Comparison of ENCODE assay signal across 8 cellular contexts in the genomic region with DNA sequence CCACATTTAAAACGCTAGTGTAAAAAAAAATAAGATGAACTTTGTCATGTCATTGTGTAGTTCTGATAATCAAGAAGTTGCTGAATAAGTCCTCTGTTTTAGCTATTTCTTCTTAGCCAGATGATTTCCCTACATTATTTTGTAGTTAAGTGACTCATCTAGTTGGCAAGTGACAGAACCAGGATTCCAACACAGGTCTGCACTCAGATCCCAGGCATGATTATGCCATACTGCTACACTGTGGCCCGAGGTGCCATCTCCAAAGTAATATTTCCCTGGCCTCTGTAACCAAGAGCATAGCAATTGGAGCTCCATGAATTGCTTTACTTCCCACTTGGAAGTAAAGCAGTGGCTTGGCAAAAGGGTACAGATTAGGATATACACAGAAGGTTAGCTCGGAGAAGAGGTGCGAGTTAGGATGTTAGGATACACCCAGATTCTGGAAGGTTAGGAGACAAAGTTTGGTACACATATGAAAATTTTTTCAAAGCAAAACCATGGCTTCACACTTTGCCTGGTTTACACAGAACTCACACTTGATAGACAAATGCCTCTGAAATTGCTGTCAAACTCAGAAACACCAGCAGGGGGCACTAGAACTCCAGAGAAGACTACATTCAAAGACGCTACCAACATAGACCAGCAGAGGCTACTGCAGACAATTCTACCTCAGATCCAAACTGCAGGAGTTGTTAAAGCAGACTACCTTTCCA. TPM values are rescaled to one million over a fixed set of nuclear protein-coding genes. Genes with fewer than 3 reads are reported as not detected.
A peak's percentile ranks its signal among the peaks of the same experiment; 100 is the strongest.
DNase-seq lines count a peak whose midpoint lies in the region; ATAC-seq and TF ChIP-seq lines count a peak whose summit lies in the region.

No MANE protein-coding gene starts in this region.

- no peak overlapping the region for H3K4me3 Mint-ChIP-seq in neural crest cell

- H3K27ac ChIP-seq in PC-3 (ENCODE audit: low read length) (no peak overlapping the region), fibroblast of lung (ENCODE audit: insufficient read depth, low read length) (no peak overlapping the region), transverse colon (peak overlapping the region in 2 of 4 donors; percentile 21 to 31)

- H3K4me2 ChIP-seq in PC-3 (ENCODE audit: low read length) (peak overlapping the region; percentile 35), fibroblast of lung (ENCODE audit: extremely low read depth, insufficient read depth, low read length) (no peak overlapping the region)

- H2AFZ ChIP-seq in PC-3 (ENCODE audit: low read length) (no peak overlapping the region), fibroblast of lung (ENCODE audit: low read length) (no peak overlapping the region)

- CTCF ChIA-PET in PC-3 (lab: Charles Lee), result interaction anchor here (0.6 to 1.6 kb wide), 6 partner anchors 14 to 135 kb away, joined by 3 to 46 read pairs (median 6); partner anchors contain the start of gene CSTF2

- no peaks in the 10 kb centered on the region for H3K9me3 Mint-ChIP-seq in neural crest cell

- TF ChIP-seq CTCF in PC-3 (conservative IDR thresholded peaks at IDR 0.05; ENCODE audit: low read depth, low read length) (peak; percentile 96), fibroblast of lung (conservative IDR thresholded peaks at IDR 0.05 in 1 of 2, IDR thresholded peaks at IDR 0.05 in 1 of 2; ENCODE audit: low read depth in 1 of 2, low read length in 2 of 2) (peak; percentile 76 to 82), neural crest cell (conservative IDR thresholded peaks at IDR 0.05) (peak; percentile 88), transverse colon (IDR thresholded peaks at IDR 0.05) (peak; percentile 74 to 98 (median 77))

- H3K9me2 ChIP-seq in PC-3 (replicated peaks; ENCODE audit: low read length), result no peaks in the 10 kb centered on the region

- WGBS in transverse colon (ENCODE audit: low coverage in 1 of 2), 2 donors, result 31 to 100% methylated on average over 1 to 5 of the region's 5 CpGs

- no TSS peak for BruUV-seq in PC-3 (replicated peaks; lab: Mats Ljungman, UMichigan)

- H3K79me2 ChIP-seq in PC-3 (ENCODE audit: low read length) (no peaks in the 10 kb centered on the region), fibroblast of lung (ENCODE audit: control insufficient read depth, insufficient read depth, low read length) (no peaks in the 10 kb centered on the region)

- POLR2A ChIA-PET in PC-3 (lab: Charles Lee; ENCODE audit: unreplicated experiment), result interaction anchor here (0.6 kb wide), 2 partner anchors 716 to 811 kb away, joined by 3 read pairs; no protein-coding TSS in a partner anchor

- no peaks in the 10 kb centered on the region for H3K27me3 Mint-ChIP-seq in neural crest cell (ENCODE audit: low read depth)

- no peak for TF ChIP-seq EP300 in transverse colon (IDR thresholded peaks at IDR 0.05; ENCODE audit: low read depth)

- no peaks in the 10 kb centered on the region for H3K36me3 ChIP-seq in PC-3 (ENCODE audit: low read depth, low read length)
- H3K36me3 ChIP-seq in fibroblast of lung (ENCODE audit: control insufficient read depth, insufficient read depth, low read length), result no peaks in the 10 kb centered on the region
- no peaks in the 10 kb centered on the region for H3K36me3 ChIP-seq in transverse colon

- DNase-seq in DMS 273 (lab: John Stamatoyannopoulos, UW; ENCODE audit: unreplicated experiment) (peak; percentile 90), PC-3 (peak; percentile 86), activated T-cell treated with anti-CD3 and anti-CD28 coated beads for 48 hours (ENCODE audit: low read depth) (peak; percentile 37), fibroblast of lung (ENCODE audit: low read depth in 2 of 2) (peak; percentile 58 to 82), neural crest cell (ENCODE audit: low read depth, low spot score) (peak; percentile 67), transverse colon (peak; percentile 81)
- DNase-seq in Jurkat, Clone E6-1 (ENCODE audit: low read depth, low spot score), result peak; percentile 67

- ATAC-seq in GM21515 (IDR thresholded peaks at IDR 0.05; ENCODE audit: unreplicated experiment), result peak; percentile 65
- ATAC-seq in PC-3, result peak; percentile 85

- H3K4me1 Mint-ChIP-seq in neural crest cell, result no peaks in the 10 kb centered on the region

- H3K4me1 ChIP-seq in PC-3 (ENCODE audit: insufficient read depth, low read length), result peaks cover 12% of the 10 kb centered on the region
- peaks cover 2% of the 10 kb centered on the region for H3K4me1 ChIP-seq in fibroblast of lung (ENCODE audit: control insufficient read depth, extremely low read depth, insufficient read depth, low read length)
- peaks cover 0 to 4% (median 0%) of the 10 kb centered on the region in 4 donors for H3K4me1 ChIP-seq in transverse colon

- H3K9me3 ChIP-seq in PC-3 (ENCODE audit: low read length) (no peaks in the 10 kb centered on the region), fibroblast of lung (ENCODE audit: control insufficient read depth, insufficient read depth, low read depth, low read length) (no peaks in the 10 kb centered on the region), transverse colon (no peaks in the 10 kb centered on the region)

- H3F3A ChIP-seq in PC-3 (ENCODE audit: low read length, unreplicated experiment), result no peaks in the 10 kb centered on the region

- no peak overlapping the region for H3K27ac Mint-ChIP-seq in neural crest cell (ENCODE audit: unreplicated experiment)

- no peaks in the 10 kb centered on the region for H3K36me3 Mint-ChIP-seq in neural crest cell (ENCODE audit: low read depth)

- TF ChIP-seq POLR2A in transverse colon (IDR thresholded peaks at IDR 0.05), result no peak

- H4K20me1 ChIP-seq in PC-3 (ENCODE audit: low read length) (no peaks in the 10 kb centered on the region), fibroblast of lung (ENCODE audit: control insufficient read depth, extremely low read depth, insufficient read depth, low read length) (no peaks in the 10 kb centered on the region)

- H3K9ac ChIP-seq in PC-3 (ENCODE audit: low read length) (no peak overlapping the region), fibroblast of lung (ENCODE audit: insufficient read depth, low read length) (no peak overlapping the region)

- in situ Hi-C loops in transverse colon (cut with MboI; ENCODE audit: low pct_ligation_motif_present in 1 of 4, low pct_unique_long_range_greater_than_20kb in 1 of 4, low sequenced_read_pairs in 3 of 4), result loop anchor here in 3 of 4 donors (5.0 to 10.0 kb wide), 2 partner anchors 79 to 82 kb away; no protein-coding TSS in a partner anchor

- H3K27me3 ChIP-seq in PC-3 (ENCODE audit: low read length) (no peaks in the 10 kb centered on the region), fibroblast of lung (ENCODE audit: control insufficient read depth, insufficient read depth, low read length) (no peaks in the 10 kb centered on the region), transverse colon (no peaks in the 10 kb centered on the region)

- H3K4me3 ChIP-seq in Jurkat, Clone E6-1 (ENCODE audit: low read length), result no peak overlapping the region
- H3K4me3 ChIP-seq in PC-3 (ENCODE audit: low read length) (no peak overlapping the region), fibroblast of lung (replicated peaks in 1 of 4; ENCODE audit: control extremely low read depth in 1 of 4, insufficient read depth in 1 of 4, low read depth in 3 of 4, low read length in 4 of 4) (no peak overlapping the region), transverse colon (no peak overlapping the region)

- intact Hi-C loops in PC-3 (cut with micrococcal nuclease) (loop anchor here (1.0 to 10.0 kb wide), 3 partner anchors 15 to 171 kb away; no protein-coding TSS in a partner anchor), transverse colon (cut with DNase I; ENCODE audit: low total_unique reads) (no loop called here)

RNA-seq across cellular contexts. Expression of gene SRPX2, which starts 41.4 kb away (rescaled TPM):
- polyA plus RNA-seq in Jurkat, Clone E6-1 (2012; ENCODE audit: insufficient read depth, insufficient read length), result not detected
- total RNA-seq in PC-3 (2014; rRNA removed) (12.2 and 19.3 TPM in 2 replicates), fibroblast of lung (13.4 and 18.2 TPM in 2 replicates), neural crest cell (0.30 and 0.35 TPM in 2 replicates), transverse colon (10 to 100 TPM in 2 of 4 donors, 1 to 10 TPM in 2; 9.3 to 72.2 (median 13.1) TPM)
- polyA plus RNA-seq in fibroblast of lung, result 41.1 and 77.6 TPM in 2 replicates
- polyA plus RNA-seq in fibroblast of lung (2012), result 35.7 and 69.7 TPM in 2 replicates
- polyA minus RNA-seq in fibroblast of lung (ENCODE audit: low replicate concordance), result 47.3 and 76.4 TPM in 2 replicates

RNA-seq across cellular contexts. Expression of gene SYTL4, which starts 46.5 kb away (rescaled TPM):
- not detected for polyA plus RNA-seq in Jurkat, Clone E6-1 (2012; ENCODE audit: insufficient read depth, insufficient read length)
- 2.7 and 3.2 TPM in 2 replicates for total RNA-seq in PC-3 (2014; rRNA removed)
- 4.6 and 8.8 TPM in 2 replicates for total RNA-seq in fibroblast of lung
- polyA plus RNA-seq in fibroblast of lung, result 2.9 and 5.7 TPM in 2 replicates
- polyA plus RNA-seq in fibroblast of lung (2012), result 4.7 and 7.2 TPM in 2 replicates
- 1.2 and 1.5 TPM in 2 replicates for polyA minus RNA-seq in fibroblast of lung (ENCODE audit: low replicate concordance)
- 3.8 and 4.5 TPM in 2 replicates for total RNA-seq in neural crest cell
- total RNA-seq in transverse colon, result 10 to 100 TPM; 39.0 to 49.7 (median 43.1) TPM

RNA-seq across cellular contexts. Expression of gene TSPAN6, which starts 48.8 kb away (rescaled TPM):
- polyA plus RNA-seq in Jurkat, Clone E6-1 (2012; ENCODE audit: insufficient read depth, insufficient read length), result not detected
- total RNA-seq in PC-3 (2014; rRNA removed) (35.2 and 47.4 TPM in 2 replicates), fibroblast of lung (29.2 and 35.4 TPM in 2 replicates), neural crest cell (69.7 and 71.4 TPM in 2 replicates), transverse colon (100 to 1,000 TPM in 2 of 4 donors, 10 to 100 TPM in 2; 16.7 to 114 (median 70.3) TPM)
- 24.9 and 34.1 TPM in 2 replicates for polyA plus RNA-seq in fibroblast of lung
- 18.9 and 22.1 TPM in 2 replicates for polyA plus RNA-seq in fibroblast of lung (2012)
- 4.4 and 5.2 TPM in 2 replicates for polyA minus RNA-seq in fibroblast of lung (ENCODE audit: low replicate concordance)

Comparison
In these comparisons a context has a peak if more than half of its experiments do, and no peak if none do; other contexts are left out.
1. DNase-seq: peak in every context shown above with its lines; median percentile 90 in DMS 273; 86 in PC-3; 81 in transverse colon; 70 in fibroblast of lung; 67 in Jurkat, Clone E6-1; 67 in neural crest cell; 37 in activated T-cell treated with anti-CD3 and anti-CD28 coated beads for 48 hours.